1 cellular context compared by ENCODE assay signal in the genomic region with DNA sequence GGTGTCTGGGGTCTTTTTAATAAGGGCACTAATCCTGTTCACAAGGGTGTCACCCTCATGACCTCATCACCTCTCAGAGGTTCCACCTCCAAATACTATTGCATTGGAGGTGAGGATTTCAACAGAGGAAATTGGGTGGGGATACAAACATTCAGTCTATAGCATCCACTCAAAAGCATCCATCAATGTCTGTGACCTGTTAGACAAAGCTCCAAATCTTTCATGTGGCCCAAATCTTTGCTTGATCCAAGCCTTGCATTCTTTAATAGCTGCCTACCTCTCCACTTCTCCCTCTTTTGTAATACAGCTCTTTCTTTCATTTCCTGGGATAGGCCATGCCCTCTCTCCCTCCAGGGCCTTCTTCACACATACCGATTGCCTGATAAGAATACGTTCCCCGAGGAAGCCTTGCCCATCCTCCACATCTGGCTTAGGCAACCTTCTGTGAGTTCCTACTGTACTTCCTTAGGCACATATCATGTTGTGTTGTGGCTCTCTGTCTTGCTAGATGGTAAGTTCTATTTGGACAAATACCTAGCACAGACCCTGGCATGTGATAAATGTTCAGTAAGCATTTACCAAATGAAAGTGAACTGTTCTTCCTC.
TF ChIP-seq lines count a peak whose summit lies in the region.

No MANE protein-coding gene starts in this region.

TF ChIP-seq in K562, 482 proteins besides CTCF, POLR2A, EP300 and RAD21 (continued from another document):
- TF ChIP-seq, protein P1, sequence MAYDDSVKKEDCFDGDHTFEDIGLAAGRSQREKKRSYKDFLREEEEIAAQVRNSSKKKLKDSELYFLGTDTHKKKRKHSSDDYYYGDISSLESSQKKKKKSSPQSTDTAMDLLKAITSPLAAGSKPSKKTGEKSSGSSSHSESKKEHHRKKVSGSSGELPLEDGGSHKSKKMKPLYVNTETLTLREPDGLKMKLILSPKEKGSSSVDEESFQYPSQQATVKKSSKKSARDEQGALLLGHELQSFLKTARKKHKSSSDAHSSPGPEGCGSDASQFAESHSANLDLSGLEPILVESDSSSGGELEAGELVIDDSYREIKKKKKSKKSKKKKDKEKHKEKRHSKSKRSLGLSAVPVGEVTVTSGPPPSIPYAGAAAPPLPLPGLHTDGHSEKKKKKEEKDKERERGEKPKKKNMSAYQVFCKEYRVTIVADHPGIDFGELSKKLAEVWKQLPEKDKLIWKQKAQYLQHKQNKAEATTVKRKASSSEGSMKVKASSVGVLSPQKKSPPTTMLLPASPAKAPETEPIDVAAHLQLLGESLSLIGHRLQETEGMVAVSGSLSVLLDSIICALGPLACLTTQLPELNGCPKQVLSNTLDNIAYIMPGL (CRISPR knock-in tag; IDR thresholded peaks at IDR 0.05): no peak
- TF ChIP-seq, protein P2, sequence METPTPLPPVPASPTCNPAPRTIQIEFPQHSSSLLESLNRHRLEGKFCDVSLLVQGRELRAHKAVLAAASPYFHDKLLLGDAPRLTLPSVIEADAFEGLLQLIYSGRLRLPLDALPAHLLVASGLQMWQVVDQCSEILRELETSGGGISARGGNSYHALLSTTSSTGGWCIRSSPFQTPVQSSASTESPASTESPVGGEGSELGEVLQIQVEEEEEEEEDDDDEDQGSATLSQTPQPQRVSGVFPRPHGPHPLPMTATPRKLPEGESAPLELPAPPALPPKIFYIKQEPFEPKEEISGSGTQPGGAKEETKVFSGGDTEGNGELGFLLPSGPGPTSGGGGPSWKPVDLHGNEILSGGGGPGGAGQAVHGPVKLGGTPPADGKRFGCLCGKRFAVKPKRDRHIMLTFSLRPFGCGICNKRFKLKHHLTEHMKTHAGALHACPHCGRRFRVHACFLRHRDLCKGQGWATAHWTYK (CRISPR knock-in tag; IDR thresholded peaks at IDR 0.05): no peak
- TF ChIP-seq DIDO1 (tag; IDR thresholded peaks at IDR 0.05; ENCODE audit: low read depth): no peak
- TF ChIP-seq, protein P3, sequence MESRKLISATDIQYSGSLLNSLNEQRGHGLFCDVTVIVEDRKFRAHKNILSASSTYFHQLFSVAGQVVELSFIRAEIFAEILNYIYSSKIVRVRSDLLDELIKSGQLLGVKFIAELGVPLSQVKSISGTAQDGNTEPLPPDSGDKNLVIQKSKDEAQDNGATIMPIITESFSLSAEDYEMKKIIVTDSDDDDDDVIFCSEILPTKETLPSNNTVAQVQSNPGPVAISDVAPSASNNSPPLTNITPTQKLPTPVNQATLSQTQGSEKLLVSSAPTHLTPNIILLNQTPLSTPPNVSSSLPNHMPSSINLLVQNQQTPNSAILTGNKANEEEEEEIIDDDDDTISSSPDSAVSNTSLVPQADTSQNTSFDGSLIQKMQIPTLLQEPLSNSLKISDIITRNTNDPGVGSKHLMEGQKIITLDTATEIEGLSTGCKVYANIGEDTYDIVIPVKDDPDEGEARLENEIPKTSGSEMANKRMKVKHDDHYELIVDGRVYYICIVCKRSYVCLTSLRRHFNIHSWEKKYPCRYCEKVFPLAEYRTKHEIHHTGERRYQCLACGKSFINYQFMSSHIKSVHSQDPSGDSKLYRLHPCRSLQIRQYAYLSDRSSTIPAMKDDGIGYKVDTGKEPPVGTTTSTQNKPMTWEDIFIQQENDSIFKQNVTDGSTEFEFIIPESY (CRISPR knock-in tag; IDR thresholded peaks at IDR 0.05): no peak
- TF ChIP-seq RBM17 (IDR thresholded peaks at IDR 0.05; ENCODE audit: borderline replicate concordance, low read depth, low read length): no peak
